In genomic region chr1:231162970-231163830, GRCh38 we compare ENCODE assay signal across 12 cellular contexts. TPM values are rescaled to one million over a fixed set of nuclear protein-coding genes. Genes with fewer than 3 reads are reported as not detected.
DNase-seq lines count a peak whose midpoint lies in the region; ATAC-seq and TF ChIP-seq lines count a peak whose summit lies in the region.
"Had no signal": no experiment of that assay in that cellular context is flagged by ENCODE, and none has a peak within 500 bp of the region (broad histone marks: within the 10 kb centered on the region; RNA-seq: fewer than 3 reads in every experiment).

No MANE protein-coding gene starts in this region.

- no peak overlapping the region for H3K18ac ChIP-seq in mesendoderm (ENCODE audit: low read length)

- H3K27ac Mint-ChIP-seq in activated CD4-positive, alpha-beta T cell treated with anti-CD3 and anti-CD28 coated beads, Interleukin-2, amount 10 ng/mL, durations not matched to agents 24 days and 14 days: no peak overlapping the region
- H3K27ac Mint-ChIP-seq: CD14-positive monocyte had no signal

- H3K9me3 Mint-ChIP-seq in activated CD4-positive, alpha-beta T cell treated with anti-CD3 and anti-CD28 coated beads, Interleukin-2, amount 10 ng/mL, durations not matched to agents 24 days and 14 days: no peaks in the 10 kb centered on the region

- H3K9me3 ChIP-seq in SJSA1 (replicated peaks): no peaks in the 10 kb centered on the region
- no peaks in the 10 kb centered on the region for H3K9me3 ChIP-seq in right cardiac atrium (ENCODE audit: control insufficient read depth, low read length)
- no peaks in the 10 kb centered on the region for H3K9me3 ChIP-seq in spleen

- H3K4me2 ChIP-seq in mesendoderm (ENCODE audit: low read length): no peak overlapping the region

- no peak overlapping the region for H2AK5ac ChIP-seq in mesendoderm (ENCODE audit: low read length)

- peak; percentile 5 for DNase-seq in activated CD4-positive, alpha-beta T cell treated with anti-CD3 and anti-CD28 coated beads for 48 hours
- no peak for DNase-seq in activated CD4-positive, alpha-beta T cell treated with anti-CD3 and anti-CD28 coated beads, Interleukin-2, amount 10 ng/mL, durations not matched to agents 24 days and 14 days
- DNase-seq in SJSA1 (ENCODE audit: low read depth in 1 of 2, low spot score in 2 of 2): no peak
- peak in 1 of 3 donors; percentile 52 for DNase-seq in right cardiac atrium
- no peak for DNase-seq in spleen
- no peak for DNase-seq in mesendoderm

- ATAC-seq in right cardiac atrium: peak; percentile 7 to 21
- no peak for ATAC-seq in GM21390 (IDR thresholded peaks at IDR 0.05; ENCODE audit: unreplicated experiment)
- ATAC-seq in HG03469 (IDR thresholded peaks at IDR 0.05; ENCODE audit: unreplicated experiment): no peak

- peaks cover 20% of the 10 kb centered on the region for H3K4me1 ChIP-seq in SJSA1 (replicated peaks)
- peaks cover 4% of the 10 kb centered on the region for H3K4me1 ChIP-seq in right cardiac atrium (ENCODE audit: control insufficient read depth, insufficient read depth, low read length)
- peaks cover 12 to 33% (median 28%) of the 10 kb centered on the region in 6 donors for H3K4me1 ChIP-seq in spleen
- no peaks in the 10 kb centered on the region for H3K4me1 ChIP-seq in mesendoderm (ENCODE audit: control insufficient read depth, low read depth, low read length)

- no peaks in the 10 kb centered on the region for H3K79me1 ChIP-seq in mesendoderm (ENCODE audit: low read length)

- H4K5ac ChIP-seq in mesendoderm (ENCODE audit: low read length): no peak overlapping the region

- no peak overlapping the region for H2BK120ac ChIP-seq in mesendoderm (ENCODE audit: low read depth, low read length)

- H3K27me3 Mint-ChIP-seq in activated CD4-positive, alpha-beta T cell treated with anti-CD3 and anti-CD28 coated beads, Interleukin-2, amount 10 ng/mL, durations not matched to agents 24 days and 14 days: peaks cover 59% of the 10 kb centered on the region

- TF ChIP-seq POLR2A in spleen (IDR thresholded peaks at IDR 0.05): no peak

- no peak overlapping the region for H4K8ac ChIP-seq in mesendoderm (ENCODE audit: low read depth, low read length)

- WGBS in right cardiac atrium: 5% methylated on average over 98 of the region's 98 CpGs
- 8 to 20% (median 12%) methylated on average over 11 to 98 of the region's 98 CpGs for WGBS in spleen, 5 donors
- WGBS in mesendoderm (ENCODE audit: extremely low coverage, insufficient coverage, low lambda C conversion rate): no CpG with 5 or more reads among the region's 98 CpGs

- H3K36me3 ChIP-seq in SJSA1 (no peaks in the 10 kb centered on the region), spleen (no peaks in the 10 kb centered on the region), mesendoderm (ENCODE audit: control insufficient read depth, insufficient read depth, low read length) (no peaks in the 10 kb centered on the region)

- no peak overlapping the region for H3K56ac ChIP-seq in mesendoderm (ENCODE audit: low read length)

- intact Hi-C loops in activated CD4-positive, alpha-beta T cell treated with anti-CD3 and anti-CD28 coated beads, Interleukin-2, amount 10 ng/mL, durations not matched to agents 24 days and 14 days (cut with micrococcal nuclease): no loop called here
- intact Hi-C loops in right cardiac atrium (cut with DNase I) (no loop called here), spleen (cut with DNase I; ENCODE audit: low total_unique reads) (no loop called here)

- no peak overlapping the region for H3K4me3 Mint-ChIP-seq in activated CD4-positive, alpha-beta T cell treated with anti-CD3 and anti-CD28 coated beads, Interleukin-2, amount 10 ng/mL, durations not matched to agents 24 days and 14 days

- H3K9ac ChIP-seq in mesendoderm (ENCODE audit: low read length): no peak overlapping the region

- no peaks in the 10 kb centered on the region for H3K79me2 ChIP-seq in mesendoderm (ENCODE audit: control insufficient read depth, insufficient read depth, low read length)

- no peaks in the 10 kb centered on the region for H3K4me1 Mint-ChIP-seq in activated CD4-positive, alpha-beta T cell treated with anti-CD3 and anti-CD28 coated beads, Interleukin-2, amount 10 ng/mL, durations not matched to agents 24 days and 14 days

- no peak overlapping the region for H3K4ac ChIP-seq in mesendoderm (ENCODE audit: low read depth, low read length)

- TF ChIP-seq CTCF in spleen (IDR thresholded peaks at IDR 0.05 in 8 of 11, conservative IDR thresholded peaks at IDR 0.05 in 3 of 11): no peak

- no peak overlapping the region for H2BK5ac ChIP-seq in mesendoderm (ENCODE audit: low read length)

- no peak overlapping the region for H3K23ac ChIP-seq in mesendoderm (ENCODE audit: low read length)

- H3K27me3 ChIP-seq in SJSA1 (replicated peaks) (peaks cover 11% of the 10 kb centered on the region), right cardiac atrium (ENCODE audit: control insufficient read depth, insufficient read depth) (no peaks in the 10 kb centered on the region), spleen (replicated peaks in 1 of 7) (peaks cover 10 to 94% (median 62%) of the 10 kb centered on the region in 7 donors), mesendoderm (ENCODE audit: insufficient read depth, low read length, poor library complexity) (peaks cover 41% of the 10 kb centered on the region)

- H3K27ac ChIP-seq in SJSA1 (no peak overlapping the region), right cardiac atrium (ENCODE audit: low read length) (no peak overlapping the region), spleen (no peak overlapping the region), mesendoderm (ENCODE audit: low read depth, low read length) (no peak overlapping the region)
- H3K27ac ChIP-seq: epithelial cell of prostate, SK-N-MC had no signal

- H3K4me3 ChIP-seq in SJSA1 (peak overlapping the region; percentile 39), right cardiac atrium (ENCODE audit: low read length) (peak overlapping the region; percentile 56), spleen (peak overlapping the region in 7 of 8 donors; percentile 27 to 66 (median 43)), mesendoderm (ENCODE audit: low read length) (no peak overlapping the region)
- H3K4me3 ChIP-seq: SK-N-MC had no signal

- no peaks in the 10 kb centered on the region for H3K36me3 Mint-ChIP-seq in activated CD4-positive, alpha-beta T cell treated with anti-CD3 and anti-CD28 coated beads, Interleukin-2, amount 10 ng/mL, durations not matched to agents 24 days and 14 days (ENCODE audit: low read depth)
- H3K36me3 Mint-ChIP-seq: CD14-positive monocyte had no signal

- no peak overlapping the region for H2BK15ac ChIP-seq in mesendoderm (replicated peaks; ENCODE audit: low read depth)

RNA-seq across cellular contexts. Expression of gene TRIM67, which starts 1.3 kb away (rescaled TPM):
- not detected in 2 replicates for total RNA-seq in activated CD4-positive, alpha-beta T cell treated with anti-CD3 and anti-CD28 coated beads, Interleukin-2, amount 10 ng/mL, durations not matched to agents 24 days and 14 days
- 0.47 and 0.61 TPM in 2 replicates for total RNA-seq in SJSA1 (2014; rRNA removed; shearing (Covaris generic))
- total RNA-seq in right cardiac atrium (under 1 TPM; 0.06 to 0.34 (median 0.10) TPM), spleen (under 1 TPM in 1 of 7 donors, not detected in 6; 0.06 TPM)
- polyA plus RNA-seq in right cardiac atrium (0.09 TPM), spleen (under 1 TPM in 2 of 3 donors, not detected in 1; under 0.01 TPM)
- under 0.01 TPM for polyA plus RNA-seq in mesendoderm (2013, experiment 1 of 2)
- polyA plus RNA-seq in mesendoderm (2013, experiment 2 of 2): not detected
- total RNA-seq: myocyte had no signal
- polyA plus RNA-seq: CD14-positive monocyte had no signal

Comparison
In these comparisons a context has a peak if more than half of its experiments do, and no peak if none do; other contexts are left out.
1. ATAC-seq: peak in right cardiac atrium (2 of 2); none in GM21390 (single experiment) and HG03469 (single experiment).